In genomic region chr19:49684251-49684982, GRCh38 we compare ENCODE assay signal across 10 cellular contexts. TPM values are rescaled to one million over a fixed set of nuclear protein-coding genes. Genes with fewer than 3 reads are reported as not detected.
A peak's percentile ranks its signal among the peaks of the same experiment; 100 is the strongest.
DNase-seq lines count a peak whose midpoint lies in the region; ATAC-seq, FAIRE-seq and TF ChIP-seq lines count a peak whose summit lies in the region.
"Had no signal": no experiment of that assay in that cellular context is flagged by ENCODE, and none has a peak within 500 bp of the region (broad histone marks: within the 10 kb centered on the region; RNA-seq: fewer than 3 reads in every experiment).

No MANE protein-coding gene starts in this region.

- peaks cover 26% of the 10 kb centered on the region for H3K79me2 ChIP-seq in GM12878 (ENCODE audit: control insufficient read depth, insufficient read depth, low read length)

- peaks cover 19 to 59% of the 10 kb centered on the region in 2 experiments for H3K79me1 ChIP-seq in IMR-90 (ENCODE audit: low read depth in 1 of 2, low read length in 2 of 2)
- H3K79me1 ChIP-seq in neuronal stem cell (ENCODE audit: low read depth, low read length), result peaks cover 26% of the 10 kb centered on the region

- H2BK5ac ChIP-seq in IMR-90 (ENCODE audit: low read depth, low read length, poor library complexity, severe bottlenecking), result no peak overlapping the region
- H2BK5ac ChIP-seq in neuronal stem cell (ENCODE audit: low read length), result no peak overlapping the region

- no peak overlapping the region for H2BK12ac ChIP-seq in neuronal stem cell (ENCODE audit: low read length)

- no peak overlapping the region for H2AK5ac ChIP-seq in IMR-90 (ENCODE audit: low read depth, low read length)
- H2AK5ac ChIP-seq in neuronal stem cell (ENCODE audit: low read depth, low read length), result peak overlapping the region; percentile 46

- no peak for FAIRE-seq in GM12878 (lab: Jason Lieb, UNC)

- TF ChIP-seq RAD21 in IMR-90 (IDR thresholded peaks at IDR 0.05; ENCODE audit: low read length) (no peak), GM12878 (IDR thresholded peaks at IDR 0.05; ENCODE audit: insufficient read depth, low read depth, low read length) (no peak)

- H4K5ac ChIP-seq in IMR-90 (ENCODE audit: low read depth, low read length), result no peak overlapping the region

- RAD21 ChIA-PET in GM12878 (lab: Charles Lee; ENCODE audit: unreplicated experiment), result no interaction called here

- peak; percentile 52 for DNase-seq in GM10248 (ENCODE audit: extremely low spot score)
- DNase-seq in IMR-90, result no peak
- no peak for DNase-seq in GM12878 (ENCODE audit: low read depth, low spot score)
- DNase-seq in neuronal stem cell (ENCODE audit: low spot score), result no peak
- no peak for DNase-seq in effector CD4-positive, alpha-beta T cell
- no peak for DNase-seq in stimulated activated CD4-positive, alpha-beta T cell treated with anti-CD3 and anti-CD28 coated beads, Interleukin-4, amount 100 ng/mL, for 24 hours
- DNase-seq in activated naive CD4-positive, alpha-beta T cell treated with anti-CD3 and anti-CD28 coated beads, Interleukin-2, amount 50 U/mL, for 72 hours (ENCODE audit: low spot score in 2 of 2), result no peak
- DNase-seq: mesenchymal stem cell, NCI-H524 had no signal

- H4K91ac ChIP-seq in IMR-90 (ENCODE audit: insufficient read depth, low read depth, low read length) (no peak overlapping the region), neuronal stem cell (ENCODE audit: low read depth, low read length, poor library complexity) (no peak overlapping the region)

- H2AFZ ChIP-seq in IMR-90 (replicated peaks; ENCODE audit: low read length, poor library complexity), result no peak overlapping the region
- no peak overlapping the region for H2AFZ ChIP-seq in GM12878 (ENCODE audit: control insufficient read depth, low read depth, low read length)
- H2AFZ ChIP-seq in neuronal stem cell (ENCODE audit: low read length), result no peak overlapping the region

- 68% methylated on average over 10 of the region's 35 CpGs; no CpG with 5 or more reads in 1 of the 2 experiments for WGBS in IMR-90 (ENCODE audit: extremely low coverage in 2 of 2, insufficient read length in 1 of 2), 2 experiments
- 81% methylated on average over 35 of the region's 35 CpGs for WGBS in GM12878 (ENCODE audit: insufficient coverage, insufficient replicate concordance, low lambda C conversion rate, missing lambda C conversion rate)
- WGBS in neuronal stem cell (ENCODE audit: extremely low coverage in 2 of 2, insufficient read length in 2 of 2, insufficient replicate concordance in 1 of 2), 2 donors, result no CpG with 5 or more reads among the region's 35 CpGs

- H2BK120ac ChIP-seq in IMR-90 (ENCODE audit: low read depth, low read length) (no peak overlapping the region), neuronal stem cell (ENCODE audit: low read depth, low read length) (no peak overlapping the region)

- no peak overlapping the region for H4K8ac ChIP-seq in IMR-90 (ENCODE audit: low read depth in 2 of 2, low read length in 2 of 2)
- H4K8ac ChIP-seq in neuronal stem cell (ENCODE audit: low read depth, low read length), result no peak overlapping the region

- CTCF ChIA-PET in GM10248 (lab: Yijun Ruan, JAX), result interaction anchor here (0.6 to 2.0 kb wide), 7 partner anchors 9 to 182 kb away, joined by 3 to 6 read pairs (median 4); no protein-coding TSS in a partner anchor
- CTCF ChIA-PET in IMR-90 (lab: Yijun Ruan, JAX), result no interaction called here
- CTCF ChIA-PET in GM12878 (lab: Yijun Ruan, JAX), result interaction anchor here (0.5 to 2.0 kb wide), 7 partner anchors 8 to 308 kb away, joined by 3 to 6 read pairs (median 3); partner anchors contain the start of gene RRAS

- H3K27ac ChIP-seq in IMR-90 (ENCODE audit: insufficient read depth, low read length) (no peak overlapping the region), GM12878 (ENCODE audit: control insufficient read depth, insufficient read depth) (no peak overlapping the region), neuronal stem cell (replicated peaks; ENCODE audit: low read length) (no peak overlapping the region)

- H2BK20ac ChIP-seq in IMR-90 (ENCODE audit: low read depth, low read length), result no peak overlapping the region

- SMC1A ChIA-PET in GM12878 (lab: Charles Lee; ENCODE audit: uncharacterized antibody, unreplicated experiment), result no interaction called here

- TF ChIP-seq EP300 in GM12878 (IDR thresholded peaks at IDR 0.05; ENCODE audit: borderline replicate concordance in 1 of 2, control insufficient read depth in 1 of 2, low read depth in 2 of 2, low read length in 2 of 2), result no peak

- H3K4me3 ChIP-seq in IMR-90 (ENCODE audit: insufficient read depth, low read depth, low read length) (no peak overlapping the region), GM12878 (no peak overlapping the region), neuronal stem cell (ENCODE audit: low read length in 2 of 2) (peak overlapping the region in 1 of 2 donors; percentile 42)

- no peak overlapping the region for H3K56ac ChIP-seq in IMR-90 (ENCODE audit: extremely low read depth, insufficient read depth, low read length)

- H3K4me1 ChIP-seq in IMR-90 (ENCODE audit: control insufficient read depth, insufficient read depth, low read length) (peaks cover 6% of the 10 kb centered on the region), GM12878 (ENCODE audit: control insufficient read depth, insufficient read depth, low read length) (peaks cover 10% of the 10 kb centered on the region), neuronal stem cell (ENCODE audit: control insufficient read depth in 2 of 2, insufficient read depth in 1 of 2, low read depth in 1 of 2, low read length in 2 of 2) (peaks cover 22 to 29% of the 10 kb centered on the region in 2 donors)

- intact Hi-C loops in IMR-90 (cut with micrococcal nuclease), result loop anchor here (5.0 kb wide), 1 partner anchor 112 kb away; no protein-coding TSS in a partner anchor
- intact Hi-C loops in GM12878 (cut with micrococcal nuclease; ENCODE audit: unreplicated experiment), result no loop called here

- H3K27me3 ChIP-seq in IMR-90 (ENCODE audit: control insufficient read depth, insufficient read depth, low read length) (no peaks in the 10 kb centered on the region), GM12878 (replicated peaks in 1 of 2; ENCODE audit: control insufficient read depth in 2 of 2, insufficient read depth in 2 of 2, low read length in 1 of 2) (no peaks in the 10 kb centered on the region), neuronal stem cell (ENCODE audit: control insufficient read depth in 3 of 3, insufficient read depth in 3 of 3, low read depth in 1 of 3, low read length in 3 of 3) (no peaks in the 10 kb centered on the region)

- no peak overlapping the region for H2AK9ac ChIP-seq in IMR-90 (replicated peaks; ENCODE audit: low read depth, low read length, poor library complexity)

- no TSS peak for BruUV-seq in IMR-90 (replicated peaks; lab: Mats Ljungman, UMichigan)
- no TSS peak for BruUV-seq in GM12878 (replicated peaks; lab: Mats Ljungman, UMichigan)

- H2BK15ac ChIP-seq in IMR-90 (ENCODE audit: low read depth, low read length) (no peak overlapping the region), neuronal stem cell (ENCODE audit: low read length) (no peak overlapping the region)

- H3K36me3 Mint-ChIP-seq in activated naive CD4-positive, alpha-beta T cell treated with anti-CD3 and anti-CD28 coated beads, Interleukin-2, amount 50 U/mL, for 72 hours, result peaks cover 9 to 15% of the 10 kb centered on the region in 2 donors

- in situ Hi-C loops in IMR-90 (cut with MboI; ENCODE audit: low sequenced_read_pairs), result loop anchor here (10.0 kb wide), 1 partner anchor 170 kb away; the partner anchor contains the start of gene PTOV1
- in situ Hi-C loops in GM12878 (cut with MboI), result no loop called here

- no peak overlapping the region for H3K23ac ChIP-seq in IMR-90 (ENCODE audit: low read depth, low read length)
- H3K23ac ChIP-seq in neuronal stem cell (ENCODE audit: low read depth, low read length, poor library complexity), result peak overlapping the region; percentile 85

- no peak for TF ChIP-seq POLR2A in IMR-90 (IDR thresholded peaks at IDR 0.05; ENCODE audit: low read depth, low read length)
- TF ChIP-seq POLR2A in GM12878 (IDR thresholded peaks at IDR 0.05; ENCODE audit: low read depth, low read length), result peak; percentile 75

- dilution Hi-C loops in IMR-90 (cut with HindIII; ENCODE audit: low sequenced_read_pairs, unreplicated experiment), result no loop called here

- POLR2A ChIA-PET in GM10248 (lab: Yijun Ruan, JAX), result no interaction called here
- POLR2A ChIA-PET in IMR-90 (lab: Charles Lee; ENCODE audit: unreplicated experiment), result no interaction called here
- POLR2A ChIA-PET in GM12878 (lab: Charles Lee), result no interaction called here

- H4K20me1 ChIP-seq in IMR-90 (ENCODE audit: insufficient read depth, low read length) (peaks cover 50% of the 10 kb centered on the region), GM12878 (ENCODE audit: control insufficient read depth, insufficient read depth) (peaks cover 12% of the 10 kb centered on the region)

- no peak overlapping the region for H3K9ac ChIP-seq in IMR-90 (ENCODE audit: low read depth, low read length)
- H3K9ac ChIP-seq in GM12878 (ENCODE audit: control insufficient read depth, insufficient read depth, low read length), result no peak overlapping the region
- H3K9ac ChIP-seq in neuronal stem cell (ENCODE audit: low read depth, low read length, poor library complexity), result no peak overlapping the region

- H3K4me2 ChIP-seq in IMR-90 (ENCODE audit: low read depth, low read length), result no peak overlapping the region
- H3K4me2 ChIP-seq in GM12878 (ENCODE audit: control insufficient read depth, insufficient read depth), result no peak overlapping the region
- no peak overlapping the region for H3K4me2 ChIP-seq in neuronal stem cell (ENCODE audit: insufficient read depth, low read length, poor library complexity, severe bottlenecking)

- ATAC-seq in IMR-90 (ENCODE audit: low read depth) (0 out of 2 replicates have a peak, but pooled peaks have one; percentile 12), GM12878 (peak; percentile 55)
- no peak for ATAC-seq in activated naive CD4-positive, alpha-beta T cell treated with anti-CD3 and anti-CD28 coated beads, Interleukin-2, amount 50 U/mL, for 72 hours

- H3K36me3 ChIP-seq in IMR-90 (ENCODE audit: control insufficient read depth, insufficient read depth, low read length) (peaks cover 49% of the 10 kb centered on the region), GM12878 (ENCODE audit: control insufficient read depth in 2 of 2, insufficient read depth in 2 of 2, low read length in 1 of 2) (peaks cover 24 to 48% of the 10 kb centered on the region in 2 experiments), neuronal stem cell (replicated peaks in 1 of 2; ENCODE audit: control insufficient read depth in 2 of 2, insufficient read depth in 2 of 2, low read length in 2 of 2) (peaks cover 51 to 91% of the 10 kb centered on the region in 2 donors)

- H3K9me3 Mint-ChIP-seq in activated naive CD4-positive, alpha-beta T cell treated with anti-CD3 and anti-CD28 coated beads, Interleukin-2, amount 50 U/mL, for 72 hours, result no peaks in the 10 kb centered on the region
- H3K9me3 Mint-ChIP-seq: activated T-helper 2 cell treated with anti-CD3 and anti-CD28 coated beads, Interferon-gamma antibody, Interleukin-2, Interleukin-4, amounts not matched to agents 10 μg/mL and 5 μg/mL and 100 μg/mL, durations not matched to agents 14 hours and 24 hours and 36 hours had no signal

- peaks cover 3% of the 10 kb centered on the region; the same call in 1 of the 2 replicates for H3K9me1 ChIP-seq in IMR-90 (ENCODE audit: insufficient read depth, low read length)

- H3K14ac ChIP-seq in IMR-90 (replicated peaks; ENCODE audit: low read depth, low read length) (no peak overlapping the region), neuronal stem cell (ENCODE audit: low read length) (no peak overlapping the region)

- H3K18ac ChIP-seq in IMR-90 (ENCODE audit: low read depth, low read length) (no peak overlapping the region), neuronal stem cell (ENCODE audit: low read length) (peak overlapping the region; percentile 87)

- peak overlapping the region in 1 of 2 donors; percentile 72 for H3K27ac Mint-ChIP-seq in activated naive CD4-positive, alpha-beta T cell treated with anti-CD3 and anti-CD28 coated beads, Interleukin-2, amount 50 U/mL, for 72 hours
- H3K27ac Mint-ChIP-seq: activated T-helper 2 cell treated with anti-CD3 and anti-CD28 coated beads, Interferon-gamma antibody, Interleukin-2, Interleukin-4, amounts not matched to agents 10 μg/mL and 5 μg/mL and 100 μg/mL, durations not matched to agents 14 hours and 24 hours and 36 hours had no signal

- H3K9me3 ChIP-seq in IMR-90 (ENCODE audit: control insufficient read depth, insufficient read depth, low read length), result no peaks in the 10 kb centered on the region
- H3K9me3 ChIP-seq in GM12878 (replicated peaks; ENCODE audit: control insufficient read depth, insufficient read depth, low read length), result no peaks in the 10 kb centered on the region
- H3K9me3 ChIP-seq in neuronal stem cell (replicated peaks in 1 of 2; ENCODE audit: control insufficient read depth in 2 of 2, insufficient read depth in 1 of 2, low read depth in 1 of 2, low read length in 2 of 2), result no peaks in the 10 kb centered on the region

- TF ChIP-seq CTCF in GM10248 (IDR thresholded peaks at IDR 0.05; ENCODE audit: control extremely low read depth, extremely low read depth, low read depth, missing control alignments) (peak; percentile 51), IMR-90 (conservative IDR thresholded peaks at IDR 0.05; ENCODE audit: low read depth, low read length) (peak; percentile 28; the same call in 1 of the 2 replicates), GM12878 (IDR thresholded peaks at IDR 0.05 in 2 of 3, conservative IDR thresholded peaks at IDR 0.05 in 1 of 3; ENCODE audit: control insufficient read depth in 2 of 3, extremely low read depth in 1 of 3, insufficient read depth in 1 of 3, low read depth in 3 of 3, low read length in 3 of 3) (peak; percentile 51 to 74 (median 70))

- H3K4ac ChIP-seq in IMR-90 (ENCODE audit: low read depth, low read length), result no peak overlapping the region
- H3K4ac ChIP-seq in neuronal stem cell (ENCODE audit: low read length), result no peak overlapping the region

RNA-seq across cellular contexts. Expression of gene ADM5, which starts 5.0 kb away (rescaled TPM):
- total RNA-seq in IMR-90 (2012; rRNA removed), result 0.18 and 0.28 TPM in 2 replicates
- 0.99 and 1.7 TPM in 2 replicates for polyA plus RNA-seq in IMR-90 (2012; rRNA removed)
- polyA plus RNA-seq in IMR-90 (2012; cell fraction: cytosol; rRNA removed), result 0.05 and 0.51 TPM in 2 replicates
- polyA plus RNA-seq in IMR-90 (2012; cell fraction: nucleus; rRNA removed; ENCODE audit: low replicate concordance), result 9.2 and 33.2 TPM in 2 replicates
- 12.9 and 13.0 TPM in 2 replicates for total RNA-seq in GM12878 (2013; cell fraction: nucleolus; rRNA removed)
- 1.6 and 2.1 TPM in 2 replicates for total RNA-seq in GM12878 (2014; rRNA removed)
- 0.81 and 0.92 TPM in 2 replicates for total RNA-seq in GM12878 (2014; rRNA removed; fragmentation: Illumina TruSeq; extraction: Trizol)
- total RNA-seq in GM12878 (2021), result 4.5 and 5.4 TPM in 2 replicates
- 0.70 TPM for polyA plus RNA-seq in GM12878 (2011; ENCODE audit: low read depth)
- 0.55 and 1.6 TPM in 2 replicates for polyA plus RNA-seq in GM12878 (2011; rRNA removed)
- 2.3 and 4.9 TPM in 2 replicates for polyA plus RNA-seq in GM12878 (2011; cell fraction: cytosol; rRNA removed)
- 81.8 and 81.9 TPM in 2 replicates for polyA plus RNA-seq in GM12878 (2011; cell fraction: nucleus; rRNA removed)
- polyA plus RNA-seq in GM12878 (2012), result 1.8 and 3.6 TPM in 2 replicates
- 0.29 and 1.2 TPM in 2 replicates for polyA plus RNA-seq in GM12878 (2014; fragmentation: Illumina TruSeq; extraction: Trizol)
- polyA plus RNA-seq in GM12878 (2014; fragmentation: Nextera tagmentation; extraction: Ambion mirVana), result under 1 TPM in 1 of 2 experiments, not detected in 1; 0.05 TPM
- polyA plus RNA-seq in GM12878 (2014; rRNA removed), result 6.0 and 6.4 TPM in 2 replicates
- under 1 TPM; 0.76 to 0.78 TPM for polyA plus RNA-seq in GM12878 (2016; fragmentation: Nextera tagmentation; extraction: Ambion mirVana)
- 0.59 and 1.9 TPM in 2 replicates for polyA minus RNA-seq in GM12878 (2011; rRNA and poly(A)+ RNA removed)
- polyA minus RNA-seq in GM12878 (2011; cell fraction: cytosol; rRNA and poly(A)+ RNA removed), result 0.73 and 0.80 TPM in 2 replicates
- polyA minus RNA-seq in GM12878 (2011; cell fraction: nucleus; rRNA and poly(A)+ RNA removed), result 7.7 and 14.7 TPM in 2 replicates
- 1.7 TPM for polyA plus RNA-seq in neuronal stem cell (2013, experiment 1 of 2)
- 2.0 TPM for polyA plus RNA-seq in neuronal stem cell (2013, experiment 2 of 2)
- total RNA-seq in activated naive CD4-positive, alpha-beta T cell treated with anti-CD3 and anti-CD28 coated beads, Interleukin-2, amount 50 U/mL, for 72 hours, result 1 to 10 TPM; 5.6 to 6.2 TPM

RNA-seq across cellular contexts. Expression of gene CPT1C, which starts 6.5 kb away (rescaled TPM):
- 14.2 and 14.7 TPM in 2 replicates for total RNA-seq in IMR-90 (2012; rRNA removed)
- polyA plus RNA-seq in IMR-90 (2012; rRNA removed), result 53.1 and 56.1 TPM in 2 replicates
- polyA plus RNA-seq in IMR-90 (2012; cell fraction: cytosol; rRNA removed), result 21.9 and 40.7 TPM in 2 replicates
- 314 and 515 TPM in 2 replicates for polyA plus RNA-seq in IMR-90 (2012; cell fraction: nucleus; rRNA removed; ENCODE audit: low replicate concordance)
- 0.27 TPM in 1 of 2 replicates, not detected in the other for total RNA-seq in GM12878 (2013; cell fraction: nucleolus; rRNA removed)
- total RNA-seq in GM12878 (2014; rRNA removed), result 0.54 and 0.56 TPM in 2 replicates
- total RNA-seq in GM12878 (2014; rRNA removed; fragmentation: Illumina TruSeq; extraction: Trizol), result 0.04 TPM in 1 of 2 replicates, not detected in the other
- 0.21 and 0.80 TPM in 2 replicates for total RNA-seq in GM12878 (2021)
- polyA plus RNA-seq in GM12878 (2011; ENCODE audit: low read depth), result not detected
- polyA plus RNA-seq in GM12878 (2011; rRNA removed), result not detected in 2 replicates
- polyA plus RNA-seq in GM12878 (2011; cell fraction: cytosol; rRNA removed), result 0.12 TPM in 1 of 2 replicates, not detected in the other
- 1.0 and 1.4 TPM in 2 replicates for polyA plus RNA-seq in GM12878 (2011; cell fraction: nucleus; rRNA removed)
- 0.11 and 0.38 TPM in 2 replicates for polyA plus RNA-seq in GM12878 (2012)
- 0.26 and 0.71 TPM in 2 replicates for polyA plus RNA-seq in GM12878 (2014; fragmentation: Illumina TruSeq; extraction: Trizol)
- not detected for polyA plus RNA-seq in GM12878 (2014; fragmentation: Nextera tagmentation; extraction: Ambion mirVana)
- 0.29 and 0.57 TPM in 2 replicates for polyA plus RNA-seq in GM12878 (2014; rRNA removed)
- under 1 TPM; 0.20 to 0.21 TPM for polyA plus RNA-seq in GM12878 (2016; fragmentation: Nextera tagmentation; extraction: Ambion mirVana)
- polyA minus RNA-seq in GM12878 (2011; rRNA and poly(A)+ RNA removed), result 0.41 TPM in 1 of 2 replicates, not detected in the other
- polyA minus RNA-seq in GM12878 (2011; cell fraction: cytosol; rRNA and poly(A)+ RNA removed), result not detected in 2 replicates
- polyA minus RNA-seq in GM12878 (2011; cell fraction: nucleus; rRNA and poly(A)+ RNA removed), result not detected in 2 replicates
- polyA plus RNA-seq in neuronal stem cell (2013, experiment 1 of 2), result 105 TPM
- polyA plus RNA-seq in neuronal stem cell (2013, experiment 2 of 2), result 103 TPM
- 1 to 10 TPM; 4.1 to 4.3 TPM for total RNA-seq in activated naive CD4-positive, alpha-beta T cell treated with anti-CD3 and anti-CD28 coated beads, Interleukin-2, amount 50 U/mL, for 72 hours

RNA-seq across cellular contexts. Expression of gene PRMT1, which starts 7.3 kb away (rescaled TPM):
- total RNA-seq in IMR-90 (2012; rRNA removed), result 672 and 840 TPM in 2 replicates
- polyA plus RNA-seq in IMR-90 (2012; rRNA removed), result 497 and 529 TPM in 2 replicates
- polyA plus RNA-seq in IMR-90 (2012; cell fraction: cytosol; rRNA removed), result 279 and 661 TPM in 2 replicates
- polyA plus RNA-seq in IMR-90 (2012; cell fraction: nucleus; rRNA removed; ENCODE audit: low replicate concordance), result 331 and 464 TPM in 2 replicates
- 251 and 266 TPM in 2 replicates for total RNA-seq in GM12878 (2013; cell fraction: nucleolus; rRNA removed)
- total RNA-seq in GM12878 (2014; rRNA removed), result 589 and 611 TPM in 2 replicates
- 343 and 363 TPM in 2 replicates for total RNA-seq in GM12878 (2014; rRNA removed; fragmentation: Illumina TruSeq; extraction: Trizol)
- 432 and 437 TPM in 2 replicates for total RNA-seq in GM12878 (2021)
- polyA plus RNA-seq in GM12878 (2011; ENCODE audit: low read depth), result 189 TPM
- 357 and 667 TPM in 2 replicates for polyA plus RNA-seq in GM12878 (2011; rRNA removed)
- 947 and 1,287 TPM in 2 replicates for polyA plus RNA-seq in GM12878 (2011; cell fraction: cytosol; rRNA removed)
- 955 and 1,091 TPM in 2 replicates for polyA plus RNA-seq in GM12878 (2011; cell fraction: nucleus; rRNA removed)
- polyA plus RNA-seq in GM12878 (2012), result 311 and 317 TPM in 2 replicates
- polyA plus RNA-seq in GM12878 (2014; fragmentation: Illumina TruSeq; extraction: Trizol), result 179 and 527 TPM in 2 replicates
- 10 to 100 TPM; 19.9 to 50.5 TPM for polyA plus RNA-seq in GM12878 (2014; fragmentation: Nextera tagmentation; extraction: Ambion mirVana)
- 643 and 678 TPM in 2 replicates for polyA plus RNA-seq in GM12878 (2014; rRNA removed)
- 100 to 1,000 TPM; 441 to 447 TPM for polyA plus RNA-seq in GM12878 (2016; fragmentation: Nextera tagmentation; extraction: Ambion mirVana)
- polyA minus RNA-seq in GM12878 (2011; rRNA and poly(A)+ RNA removed), result 734 and 867 TPM in 2 replicates
- 172 and 191 TPM in 2 replicates for polyA minus RNA-seq in GM12878 (2011; cell fraction: cytosol; rRNA and poly(A)+ RNA removed)
- 196 and 303 TPM in 2 replicates for polyA minus RNA-seq in GM12878 (2011; cell fraction: nucleus; rRNA and poly(A)+ RNA removed)
- polyA plus RNA-seq in neuronal stem cell (2013, experiment 1 of 2), result 433 TPM
- 420 TPM for polyA plus RNA-seq in neuronal stem cell (2013, experiment 2 of 2)
- total RNA-seq in activated naive CD4-positive, alpha-beta T cell treated with anti-CD3 and anti-CD28 coated beads, Interleukin-2, amount 50 U/mL, for 72 hours, result 100 to 1,000 TPM; 248 to 309 TPM

RNA-seq across cellular contexts. Expression of gene BCL2L12, which starts 18.7 kb away (rescaled TPM):
- total RNA-seq in IMR-90 (2012; rRNA removed) (3.9 and 4.7 TPM in 2 replicates), GM12878 (2014; rRNA removed) (48.7 and 66.9 TPM in 2 replicates), GM12878 (2014; rRNA removed; fragmentation: Illumina TruSeq; extraction: Trizol) (9.6 and 10.2 TPM in 2 replicates), GM12878 (2021) (81.9 and 83.5 TPM in 2 replicates)
- polyA plus RNA-seq in IMR-90 (2012; rRNA removed) (32.6 and 51.4 TPM in 2 replicates), GM12878 (2011; rRNA removed) (19.4 and 34.0 TPM in 2 replicates), GM12878 (2014; fragmentation: Illumina TruSeq; extraction: Trizol) (26.2 and 28.9 TPM in 2 replicates), GM12878 (2014; fragmentation: Nextera tagmentation; extraction: Ambion mirVana) (1 to 10 TPM; 1.8 to 7.9 TPM), GM12878 (2014; rRNA removed) (143 and 146 TPM in 2 replicates), GM12878 (2016; fragmentation: Nextera tagmentation; extraction: Ambion mirVana) (100 to 1,000 TPM in 1 of 2 experiments, 10 to 100 TPM in 1; 90.3 to 102 TPM)
- polyA plus RNA-seq in IMR-90 (2012; cell fraction: cytosol; rRNA removed), result 33.4 and 50.7 TPM in 2 replicates
- polyA plus RNA-seq in IMR-90 (2012; cell fraction: nucleus; rRNA removed; ENCODE audit: low replicate concordance), result 15.0 and 40.8 TPM in 2 replicates
- total RNA-seq in GM12878 (2013; cell fraction: nucleolus; rRNA removed), result 7.0 and 8.2 TPM in 2 replicates
- 45.1 TPM for polyA plus RNA-seq in GM12878 (2011; ENCODE audit: low read depth)
- polyA plus RNA-seq in GM12878 (2011; cell fraction: cytosol; rRNA removed), result 63.0 and 82.8 TPM in 2 replicates
- polyA plus RNA-seq in GM12878 (2011; cell fraction: nucleus; rRNA removed), result 60.4 and 63.6 TPM in 2 replicates
- polyA plus RNA-seq in GM12878 (2012), result 42.9 and 43.2 TPM in 2 replicates
- 5.0 and 16.5 TPM in 2 replicates for polyA minus RNA-seq in GM12878 (2011; rRNA and poly(A)+ RNA removed)
- 13.9 and 16.9 TPM in 2 replicates for polyA minus RNA-seq in GM12878 (2011; cell fraction: cytosol; rRNA and poly(A)+ RNA removed)
- polyA minus RNA-seq in GM12878 (2011; cell fraction: nucleus; rRNA and poly(A)+ RNA removed), result 7.6 and 8.8 TPM in 2 replicates
- polyA plus RNA-seq in neuronal stem cell (2013, experiment 1 of 2), result 124 TPM
- polyA plus RNA-seq in neuronal stem cell (2013, experiment 2 of 2), result 114 TPM
- total RNA-seq in activated naive CD4-positive, alpha-beta T cell treated with anti-CD3 and anti-CD28 coated beads, Interleukin-2, amount 50 U/mL, for 72 hours, result 10 to 100 TPM; 69.6 to 93.4 TPM

RNA-seq across cellular contexts. Expression of gene IRF3, which starts 18.8 kb away (rescaled TPM):
- 37.2 and 39.6 TPM in 2 replicates for total RNA-seq in IMR-90 (2012; rRNA removed)
- 65.2 and 95.9 TPM in 2 replicates for polyA plus RNA-seq in IMR-90 (2012; rRNA removed)
- polyA plus RNA-seq in IMR-90 (2012; cell fraction: cytosol; rRNA removed), result 71.6 and 102 TPM in 2 replicates
- 178 and 291 TPM in 2 replicates for polyA plus RNA-seq in IMR-90 (2012; cell fraction: nucleus; rRNA removed; ENCODE audit: low replicate concordance)
- total RNA-seq in GM12878 (2013; cell fraction: nucleolus; rRNA removed), result 31.4 and 47.6 TPM in 2 replicates
- 82.7 and 87.4 TPM in 2 replicates for total RNA-seq in GM12878 (2014; rRNA removed)
- total RNA-seq in GM12878 (2014; rRNA removed; fragmentation: Illumina TruSeq; extraction: Trizol), result 39.2 and 41.7 TPM in 2 replicates
- 93.8 and 110 TPM in 2 replicates for total RNA-seq in GM12878 (2021)
- 48.7 TPM for polyA plus RNA-seq in GM12878 (2011; ENCODE audit: low read depth)
- polyA plus RNA-seq in GM12878 (2011; rRNA removed), result 39.9 and 68.7 TPM in 2 replicates
- 114 and 137 TPM in 2 replicates for polyA plus RNA-seq in GM12878 (2011; cell fraction: cytosol; rRNA removed)
- 145 and 206 TPM in 2 replicates for polyA plus RNA-seq in GM12878 (2011; cell fraction: nucleus; rRNA removed)
- polyA plus RNA-seq in GM12878 (2012), result 105 and 125 TPM in 2 replicates
- polyA plus RNA-seq in GM12878 (2014; fragmentation: Illumina TruSeq; extraction: Trizol), result 25.2 and 83.2 TPM in 2 replicates
- polyA plus RNA-seq in GM12878 (2014; fragmentation: Nextera tagmentation; extraction: Ambion mirVana), result 10 to 100 TPM in 1 of 2 experiments, 1 to 10 TPM in 1; 5.5 to 17.2 TPM
- 109 and 140 TPM in 2 replicates for polyA plus RNA-seq in GM12878 (2014; rRNA removed)
- 10 to 100 TPM; 51.1 to 58.1 TPM for polyA plus RNA-seq in GM12878 (2016; fragmentation: Nextera tagmentation; extraction: Ambion mirVana)
- polyA minus RNA-seq in GM12878 (2011; rRNA and poly(A)+ RNA removed), result 26.8 and 55.4 TPM in 2 replicates
- 22.6 and 37.9 TPM in 2 replicates for polyA minus RNA-seq in GM12878 (2011; cell fraction: cytosol; rRNA and poly(A)+ RNA removed)
- polyA minus RNA-seq in GM12878 (2011; cell fraction: nucleus; rRNA and poly(A)+ RNA removed), result 18.3 and 35.4 TPM in 2 replicates
- 68.3 TPM for polyA plus RNA-seq in neuronal stem cell (2013, experiment 1 of 2)
- polyA plus RNA-seq in neuronal stem cell (2013, experiment 2 of 2), result 66.0 TPM
- 100 to 1,000 TPM; 135 to 202 TPM for total RNA-seq in activated naive CD4-positive, alpha-beta T cell treated with anti-CD3 and anti-CD28 coated beads, Interleukin-2, amount 50 U/mL, for 72 hours

Comparison
In these comparisons a context has a peak if more than half of its experiments do, and no peak if none do; other contexts are left out.
1. ATAC-seq: peak in IMR-90 (single experiment) and GM12878 (single experiment); none in activated naive CD4-positive, alpha-beta T cell treated with anti-CD3 and anti-CD28 coated beads, Interleukin-2, amount 50 U/mL, for 72 hours (0 of 2).
2. Peak in every context shown above with its lines, with median percentiles within 50 percentile points of each other: CTCF ChIP-seq.